ENCODE assay signal across 2 cellular contexts in the genomic region with DNA sequence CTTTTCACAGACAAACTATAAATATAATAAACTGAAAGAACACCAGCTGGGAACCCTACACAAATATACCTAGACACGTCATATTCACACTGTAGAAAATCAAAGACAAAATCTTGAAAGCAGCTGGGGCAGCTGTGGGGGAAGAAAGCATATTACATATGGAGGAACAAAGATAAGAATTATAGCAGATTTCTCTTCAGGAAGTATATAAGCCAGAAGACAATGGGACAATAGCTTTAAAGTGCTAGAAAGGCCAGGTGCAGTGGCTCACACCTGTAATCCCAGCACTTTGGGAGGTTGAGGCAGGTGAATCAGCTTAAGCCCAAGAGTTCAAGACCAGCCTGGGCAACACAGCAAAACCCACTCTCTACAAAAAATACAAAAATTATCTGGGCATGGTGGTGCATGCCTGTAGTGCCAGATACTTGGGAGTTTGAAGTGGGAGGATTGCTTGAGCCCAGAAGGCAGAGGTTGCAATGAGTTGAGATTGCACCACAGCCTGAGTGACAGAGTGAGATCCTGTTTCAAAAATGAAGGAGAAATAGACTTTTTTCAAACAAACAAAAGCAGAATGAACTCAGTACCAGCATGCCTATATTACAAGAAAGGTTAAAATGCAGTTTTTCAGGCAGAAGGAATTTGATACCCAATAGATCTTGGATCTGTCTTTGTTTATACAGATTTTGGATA.
TF ChIP-seq lines count a peak whose summit lies in the region.

No MANE protein-coding gene starts in this region.

TF ChIP-seq in GM12891, 5 proteins besides CTCF, POLR2A, EP300 and RAD21:
- TF ChIP-seq PAX5 (IDR thresholded peaks at IDR 0.05; ENCODE audit: insufficient read depth, low read length, severe bottlenecking) (no peak), TAF1 (IDR thresholded peaks at IDR 0.05; ENCODE audit: low read depth, low read length) (no peak), SPI1 (IDR thresholded peaks at IDR 0.05; ENCODE audit: low read depth, low read length) (no peak), POLR2AphosphoS5 (IDR thresholded peaks at IDR 0.05; ENCODE audit: low read depth, low read length) (no peak), POU2F2 (IDR thresholded peaks at IDR 0.05; ENCODE audit: low read depth, low read length) (no peak)

TF ChIP-seq in K562, 482 proteins besides CTCF, POLR2A, EP300 and RAD21:
- TF ChIP-seq, protein P1, sequence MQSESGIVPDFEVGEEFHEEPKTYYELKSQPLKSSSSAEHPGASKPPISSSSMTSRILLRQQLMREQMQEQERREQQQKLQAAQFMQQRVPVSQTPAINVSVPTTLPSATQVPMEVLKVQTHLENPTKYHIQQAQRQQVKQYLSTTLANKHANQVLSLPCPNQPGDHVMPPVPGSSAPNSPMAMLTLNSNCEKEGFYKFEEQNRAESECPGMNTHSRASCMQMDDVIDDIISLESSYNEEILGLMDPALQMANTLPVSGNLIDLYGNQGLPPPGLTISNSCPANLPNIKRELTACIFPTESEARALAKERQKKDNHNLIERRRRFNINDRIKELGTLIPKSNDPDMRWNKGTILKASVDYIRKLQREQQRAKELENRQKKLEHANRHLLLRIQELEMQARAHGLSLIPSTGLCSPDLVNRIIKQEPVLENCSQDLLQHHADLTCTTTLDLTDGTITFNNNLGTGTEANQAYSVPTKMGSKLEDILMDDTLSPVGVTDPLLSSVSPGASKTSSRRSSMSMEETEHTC (IDR thresholded peaks at IDR 0.05), result no peak
- peak; percentile 30 for TF ChIP-seq CBFA2T3 (IDR thresholded peaks at IDR 0.05)
- TF ChIP-seq FIP1L1 (IDR thresholded peaks at IDR 0.05; ENCODE audit: low read depth, low read length, poor library complexity, severe bottlenecking), result no peak
- no peak for TF ChIP-seq NFIC (IDR thresholded peaks at IDR 0.05)
- no peak for TF ChIP-seq SMARCC2 (IDR thresholded peaks at IDR 0.05; ENCODE audit: low read depth)
- no peak for TF ChIP-seq ZNF699 (CRISPR knock-in tag; IDR thresholded peaks at IDR 0.05; ENCODE audit: insufficient replicate concordance)
- TF ChIP-seq, protein P2, sequence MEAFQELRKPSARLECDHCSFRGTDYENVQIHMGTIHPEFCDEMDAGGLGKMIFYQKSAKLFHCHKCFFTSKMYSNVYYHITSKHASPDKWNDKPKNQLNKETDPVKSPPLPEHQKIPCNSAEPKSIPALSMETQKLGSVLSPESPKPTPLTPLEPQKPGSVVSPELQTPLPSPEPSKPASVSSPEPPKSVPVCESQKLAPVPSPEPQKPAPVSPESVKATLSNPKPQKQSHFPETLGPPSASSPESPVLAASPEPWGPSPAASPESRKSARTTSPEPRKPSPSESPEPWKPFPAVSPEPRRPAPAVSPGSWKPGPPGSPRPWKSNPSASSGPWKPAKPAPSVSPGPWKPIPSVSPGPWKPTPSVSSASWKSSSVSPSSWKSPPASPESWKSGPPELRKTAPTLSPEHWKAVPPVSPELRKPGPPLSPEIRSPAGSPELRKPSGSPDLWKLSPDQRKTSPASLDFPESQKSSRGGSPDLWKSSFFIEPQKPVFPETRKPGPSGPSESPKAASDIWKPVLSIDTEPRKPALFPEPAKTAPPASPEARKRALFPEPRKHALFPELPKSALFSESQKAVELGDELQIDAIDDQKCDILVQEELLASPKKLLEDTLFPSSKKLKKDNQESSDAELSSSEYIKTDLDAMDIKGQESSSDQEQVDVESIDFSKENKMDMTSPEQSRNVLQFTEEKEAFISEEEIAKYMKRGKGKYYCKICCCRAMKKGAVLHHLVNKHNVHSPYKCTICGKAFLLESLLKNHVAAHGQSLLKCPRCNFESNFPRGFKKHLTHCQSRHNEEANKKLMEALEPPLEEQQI (IDR thresholded peaks at IDR 0.05), result no peak
- no peak for TF ChIP-seq ZNF146 (CRISPR knock-in tag; IDR thresholded peaks at IDR 0.05; ENCODE audit: unreplicated experiment)
- TF ChIP-seq, protein P3, sequence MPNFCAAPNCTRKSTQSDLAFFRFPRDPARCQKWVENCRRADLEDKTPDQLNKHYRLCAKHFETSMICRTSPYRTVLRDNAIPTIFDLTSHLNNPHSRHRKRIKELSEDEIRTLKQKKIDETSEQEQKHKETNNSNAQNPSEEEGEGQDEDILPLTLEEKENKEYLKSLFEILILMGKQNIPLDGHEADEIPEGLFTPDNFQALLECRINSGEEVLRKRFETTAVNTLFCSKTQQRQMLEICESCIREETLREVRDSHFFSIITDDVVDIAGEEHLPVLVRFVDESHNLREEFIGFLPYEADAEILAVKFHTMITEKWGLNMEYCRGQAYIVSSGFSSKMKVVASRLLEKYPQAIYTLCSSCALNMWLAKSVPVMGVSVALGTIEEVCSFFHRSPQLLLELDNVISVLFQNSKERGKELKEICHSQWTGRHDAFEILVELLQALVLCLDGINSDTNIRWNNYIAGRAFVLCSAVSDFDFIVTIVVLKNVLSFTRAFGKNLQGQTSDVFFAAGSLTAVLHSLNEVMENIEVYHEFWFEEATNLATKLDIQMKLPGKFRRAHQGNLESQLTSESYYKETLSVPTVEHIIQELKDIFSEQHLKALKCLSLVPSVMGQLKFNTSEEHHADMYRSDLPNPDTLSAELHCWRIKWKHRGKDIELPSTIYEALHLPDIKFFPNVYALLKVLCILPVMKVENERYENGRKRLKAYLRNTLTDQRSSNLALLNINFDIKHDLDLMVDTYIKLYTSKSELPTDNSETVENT (CRISPR knock-in tag; IDR thresholded peaks at IDR 0.05), result no peak
